24 cellular contexts compared by ENCODE assay signal in genomic region chr2:26281226-26281625, GRCh38.
"Had no signal": no experiment of that assay in that cellular context is flagged by ENCODE, and none has a peak within 500 bp of the region (broad histone marks: within the 10 kb centered on the region; RNA-seq: fewer than 3 reads in every experiment).

No MANE protein-coding gene starts in this region.

- H3K4me2 ChIP-seq: neural progenitor cell had no signal

- H3K4me1 ChIP-seq: adrenal gland, lower lobe of right lung, neural progenitor cell, right lobe of liver, tibial artery had no signal

- H3K9me3 ChIP-seq: adrenal gland, heart right ventricle, lower lobe of right lung, right lobe of liver, tibial artery had no signal

- H3K4me3 Mint-ChIP-seq: activated naive CD8-positive, alpha-beta T cell; activated T-cell treated with anti-CD3 and anti-CD28 coated beads, Interleukin-2, amount 50 U/mL, for 4 hours; central memory CD8-positive, alpha-beta T cell; naive thymus-derived CD8-positive, alpha-beta T cell; neural progenitor cell; stimulated activated effector memory CD8-positive, alpha-beta T cell treated with anti-CD3 and anti-CD28 coated beads, Interleukin-12 subunit alpha, Interleukin-12 subunit beta, amount 100 ng/mL, for 72 hours; stimulated activated naive CD8-positive, alpha-beta T cell treated with anti-CD3 and anti-CD28 coated beads, Interleukin-15, amount 100 ng/mL, for 72 hours; WTC11 had no signal

- DNase-seq: activated naive CD4-positive, alpha-beta T cell; activated T-cell treated with anti-CD3 and anti-CD28 coated beads, Interleukin-2, amount 50 U/mL, for 4 hours; adrenal gland; dorsolateral prefrontal cortex; heart right ventricle; kidney; lower lobe of right lung; naive thymus-derived CD8-positive, alpha-beta T cell; posterior cingulate gyrus; right lobe of liver; stimulated activated CD4-positive, alpha-beta T cell treated with anti-CD3 and anti-CD28 coated beads, Interleukin-2, amount 100 ng/mL, for 24 hours; stimulated activated naive CD8-positive, alpha-beta T cell treated with anti-CD3 and anti-CD28 coated beads, Interleukin-15, amount 100 ng/mL, for 72 hours; T1000; tibial artery had no signal

- H3K27ac Mint-ChIP-seq: activated naive CD8-positive, alpha-beta T cell; activated T-helper 2 cell treated with anti-CD3 and anti-CD28 coated beads, Interferon-gamma antibody, Interleukin-2, Interleukin-4, amounts not matched to agents 10 μg/mL and 5 μg/mL and 100 μg/mL, durations not matched to agents 14 hours and 24 hours and 36 hours; neural progenitor cell; stimulated activated effector memory CD8-positive, alpha-beta T cell treated with anti-CD3 and anti-CD28 coated beads, Interleukin-12 subunit alpha, Interleukin-12 subunit beta, amount 100 ng/mL, for 72 hours; stimulated activated naive CD8-positive, alpha-beta T cell treated with anti-CD3 and anti-CD28 coated beads, Interleukin-15, amount 100 ng/mL, for 72 hours; WTC11 had no signal

- H3K27ac ChIP-seq: adrenal gland, dorsolateral prefrontal cortex, heart right ventricle, lower lobe of right lung, neural progenitor cell, right lobe of liver, skin epidermis, tibial artery had no signal

- H3K9ac ChIP-seq: neural progenitor cell had no signal

- FAIRE-seq: astrocyte, colon, kidney had no signal

- H2AFZ ChIP-seq: neural progenitor cell had no signal

- H3K4me1 Mint-ChIP-seq: neural progenitor cell; stimulated activated effector memory CD8-positive, alpha-beta T cell treated with anti-CD3 and anti-CD28 coated beads, Interleukin-12 subunit alpha, Interleukin-12 subunit beta, amount 100 ng/mL, for 72 hours; stimulated activated naive CD8-positive, alpha-beta T cell treated with anti-CD3 and anti-CD28 coated beads, Interleukin-15, amount 100 ng/mL, for 72 hours; WTC11 had no signal

- H3K9me3 Mint-ChIP-seq: activated T-cell treated with anti-CD3 and anti-CD28 coated beads, Interleukin-2, amount 50 U/mL, for 4 hours; activated T-helper 2 cell treated with anti-CD3 and anti-CD28 coated beads, Interferon-gamma antibody, Interleukin-2, Interleukin-4, amounts not matched to agents 10 μg/mL and 5 μg/mL and 100 μg/mL, durations not matched to agents 14 hours and 24 hours and 36 hours; central memory CD8-positive, alpha-beta T cell; naive thymus-derived CD8-positive, alpha-beta T cell; neural progenitor cell; stimulated activated effector memory CD8-positive, alpha-beta T cell treated with anti-CD3 and anti-CD28 coated beads, Interleukin-12 subunit alpha, Interleukin-12 subunit beta, amount 100 ng/mL, for 72 hours; stimulated activated naive CD8-positive, alpha-beta T cell treated with anti-CD3 and anti-CD28 coated beads, Interleukin-15, amount 100 ng/mL, for 72 hours; WTC11 had no signal

- H3K27me3 Mint-ChIP-seq: activated naive CD8-positive, alpha-beta T cell; central memory CD8-positive, alpha-beta T cell; naive thymus-derived CD8-positive, alpha-beta T cell; stimulated activated naive CD8-positive, alpha-beta T cell treated with anti-CD3 and anti-CD28 coated beads, Interleukin-15, amount 100 ng/mL, for 72 hours had no signal

- H3K27me3 ChIP-seq: adrenal gland, dorsolateral prefrontal cortex, heart right ventricle, neural progenitor cell, right lobe of liver, tibial artery had no signal

- H3K4me3 ChIP-seq: adrenal gland, dorsolateral prefrontal cortex, heart right ventricle, lower lobe of right lung, neural progenitor cell, right lobe of liver, skin epidermis, tibial artery had no signal

- ATAC-seq: activated T-cell treated with anti-CD3 and anti-CD28 coated beads, Interleukin-2, amount 50 U/mL, for 4 hours; heart right ventricle; left lobe of liver; lower lobe of right lung; naive thymus-derived CD8-positive, alpha-beta T cell; right lobe of liver; stimulated activated effector memory CD8-positive, alpha-beta T cell treated with anti-CD3 and anti-CD28 coated beads, Interleukin-12 subunit alpha, Interleukin-12 subunit beta, amount 100 ng/mL, for 72 hours; stimulated activated naive CD8-positive, alpha-beta T cell treated with anti-CD3 and anti-CD28 coated beads, Interleukin-15, amount 100 ng/mL, for 72 hours; WTC11 had no signal
